9 cellular contexts compared by ENCODE assay signal in genomic region chr1:221994274-221994698, GRCh38.
DNase-seq lines count a peak whose midpoint lies in the region; ATAC-seq lines count a peak whose summit lies in the region.
"Had no signal": no experiment of that assay in that cellular context is flagged by ENCODE, and none has a peak within 500 bp of the region (broad histone marks: within the 10 kb centered on the region; RNA-seq: fewer than 3 reads in every experiment).

No MANE protein-coding gene starts in this region.

- H3K27me3 ChIP-seq in ACC112 (ENCODE audit: insufficient read depth, low read length) = no peaks in the 10 kb centered on the region

- H3K79me2 ChIP-seq in ACC112 (ENCODE audit: control insufficient read depth, insufficient read depth, low read length, unreplicated experiment) = no peaks in the 10 kb centered on the region

- DNase-seq in caudate nucleus (lab: John Stamatoyannopoulos, UW) (no peak), foreskin melanocyte (no peak), cerebellum (ENCODE audit: low spot score) (no peak), epidermal melanocyte (ENCODE audit: insufficient read length, low spot score) (no peak), NCI-H2227 (lab: John Stamatoyannopoulos, UW; ENCODE audit: unreplicated experiment) (no peak)

- peaks cover 39% of the 10 kb centered on the region for H3K4me1 ChIP-seq in ACC112 (ENCODE audit: control insufficient read depth, insufficient read depth, low read length, unreplicated experiment)

- no peak overlapping the region for H3K4me3 ChIP-seq in ACC112 (ENCODE audit: low read depth, low read length)
- H3K4me3 ChIP-seq: thoracic aorta had no signal

- H3K27ac ChIP-seq in ACC112 (ENCODE audit: low read depth, low read length) = peak overlapping the region; percentile 84
- peak overlapping the region; percentile 98 for H3K27ac ChIP-seq in caudate nucleus (ENCODE audit: low read depth, low read length)

- ATAC-seq in GM19455 (IDR thresholded peaks at IDR 0.05; ENCODE audit: unreplicated experiment) (peak; percentile 81), HG03520 (IDR thresholded peaks at IDR 0.05; ENCODE audit: unreplicated experiment) (peak; percentile 67)

- no peaks in the 10 kb centered on the region for H3K36me3 ChIP-seq in ACC112 (ENCODE audit: insufficient read depth, low read length)
- H3K36me3 ChIP-seq: thoracic aorta had no signal

- H2AFZ ChIP-seq in ACC112 (ENCODE audit: low read length, unreplicated experiment) = no peak overlapping the region
